Comparison of ENCODE assay signal across 8 cellular contexts in the genomic region with DNA sequence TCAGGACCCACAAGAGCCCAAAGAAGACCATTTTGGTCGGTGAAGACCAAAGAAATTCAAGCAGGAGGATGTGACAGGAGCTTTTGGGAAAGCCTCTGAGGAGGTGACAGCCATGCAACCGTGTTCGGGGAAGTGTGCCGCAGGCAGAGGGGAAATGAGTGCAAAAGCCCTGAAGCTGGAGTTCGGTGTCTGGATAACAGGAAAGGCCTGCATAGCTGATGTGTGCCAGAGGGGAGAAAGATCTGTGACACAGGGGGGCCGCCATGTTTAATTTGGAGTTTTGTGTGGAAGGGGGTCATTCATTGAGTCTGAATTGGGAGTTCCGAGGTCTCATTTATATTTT. TPM values are rescaled to one million over a fixed set of nuclear protein-coding genes. Genes with fewer than 3 reads are reported as not detected.
A peak's percentile ranks its signal among the peaks of the same experiment; 100 is the strongest.
DNase-seq lines count a peak whose midpoint lies in the region; ATAC-seq and TF ChIP-seq lines count a peak whose summit lies in the region.

No MANE protein-coding gene starts in this region.

- H3K9me3 Mint-ChIP-seq in CD4-positive, alpha-beta memory T cell: peaks cover 0 to 3% (median 0%) of the 10 kb centered on the region in 8 donors
- no peaks in the 10 kb centered on the region for H3K9me3 Mint-ChIP-seq in activated naive CD8-positive, alpha-beta T cell treated with anti-CD3 and anti-CD28 coated beads, Interleukin-2, amount 50 U/mL, for 24 hours

- peak in 1 of 5 donors; percentile 50 for DNase-seq in CD4-positive, alpha-beta memory T cell
- DNase-seq in HT-29 (ENCODE audit: low spot score) (peak; percentile 32), smooth muscle cell (lab: John Stamatoyannopoulos, UW; ENCODE audit: unreplicated experiment) (no peak), cerebellum (ENCODE audit: low spot score) (no peak), occipital lobe (lab: John Stamatoyannopoulos, UW) (no peak)
- DNase-seq in activated naive CD8-positive, alpha-beta T cell treated with anti-CD3 and anti-CD28 coated beads, Interleukin-2, amount 50 U/mL, for 24 hours: peak; percentile 33

- CTCF ChIA-PET in CD4-positive, alpha-beta memory T cell (lab: Charles Lee; ENCODE audit: partially characterized antibody): interaction anchor here (0.8 to 3.4 kb wide), 19 partner anchors 11 to 390 kb away, joined by 3 to 27 read pairs (median 4); a partner anchor contains a TSS

- H3K36me3 ChIP-seq in CD4-positive, alpha-beta memory T cell (ENCODE audit: insufficient read depth, low read length): no peaks in the 10 kb centered on the region
- no peaks in the 10 kb centered on the region for H3K36me3 ChIP-seq in iPS-15b (ENCODE audit: control insufficient read depth, insufficient read depth, low read length)
- no peaks in the 10 kb centered on the region for H3K36me3 ChIP-seq in smooth muscle cell (ENCODE audit: low read depth)

- no peak for TF ChIP-seq CTCF in smooth muscle cell (IDR thresholded peaks at IDR 0.05; ENCODE audit: borderline replicate concordance, insufficient read depth, poor library complexity, severe bottlenecking)

- peaks cover 61% of the 10 kb centered on the region for H3K4me1 ChIP-seq in CD4-positive, alpha-beta memory T cell (ENCODE audit: insufficient read depth, low read length)
- H3K4me1 ChIP-seq in iPS-15b (ENCODE audit: control insufficient read depth, insufficient read depth, low read length) (peaks cover 5% of the 10 kb centered on the region), smooth muscle cell (ENCODE audit: low read depth) (peaks cover 11% of the 10 kb centered on the region)

- H3K27me3 Mint-ChIP-seq in CD4-positive, alpha-beta memory T cell: no peaks in the 10 kb centered on the region
- no peaks in the 10 kb centered on the region for H3K27me3 Mint-ChIP-seq in activated naive CD8-positive, alpha-beta T cell treated with anti-CD3 and anti-CD28 coated beads, Interleukin-2, amount 50 U/mL, for 24 hours

- H3K4me3 ChIP-seq in CD4-positive, alpha-beta memory T cell (ENCODE audit: low read length in 2 of 2): peak overlapping the region; percentile 62 to 91
- H3K4me3 ChIP-seq in iPS-15b (ENCODE audit: low read depth, low read length) (peak overlapping the region; percentile 97), smooth muscle cell (peak overlapping the region; percentile 73)

- H3K9me3 ChIP-seq in CD4-positive, alpha-beta memory T cell (ENCODE audit: control insufficient read depth in 1 of 2, low read length in 2 of 2): no peaks in the 10 kb centered on the region
- no peaks in the 10 kb centered on the region for H3K9me3 ChIP-seq in iPS-15b (ENCODE audit: control insufficient read depth, insufficient read depth, low read length)
- H3K9me3 ChIP-seq in smooth muscle cell (replicated peaks; ENCODE audit: low read depth): no peaks in the 10 kb centered on the region

- H3K4me2 ChIP-seq in smooth muscle cell: peak overlapping the region; percentile 87

- peak overlapping the region; percentile 84 to 98 (median 95) for H3K4me3 Mint-ChIP-seq in CD4-positive, alpha-beta memory T cell
- H3K4me3 Mint-ChIP-seq in activated naive CD8-positive, alpha-beta T cell treated with anti-CD3 and anti-CD28 coated beads, Interleukin-2, amount 50 U/mL, for 24 hours: peak overlapping the region; percentile 96

- H3K27ac ChIP-seq in CD4-positive, alpha-beta memory T cell (ENCODE audit: low read depth, low read length): peak overlapping the region; percentile 99
- peak overlapping the region; percentile 95 for H3K27ac ChIP-seq in smooth muscle cell (ENCODE audit: low read depth)

- peaks cover 13% of the 10 kb centered on the region for H3F3A ChIP-seq in smooth muscle cell (ENCODE audit: low read depth)

- peak overlapping the region; percentile 97 to 99 (median 99) for H3K27ac Mint-ChIP-seq in CD4-positive, alpha-beta memory T cell
- peak overlapping the region; percentile 96 for H3K27ac Mint-ChIP-seq in activated naive CD8-positive, alpha-beta T cell treated with anti-CD3 and anti-CD28 coated beads, Interleukin-2, amount 50 U/mL, for 24 hours

- intact Hi-C loops in CD4-positive, alpha-beta memory T cell (cut with micrococcal nuclease): loop anchor here (1.0 to 5.0 kb wide), 7 partner anchors 15 to 856 kb away; a partner anchor contains a TSS

- H3K9ac ChIP-seq in iPS-15b (ENCODE audit: low read depth, low read length): peak overlapping the region; percentile 97
- H3K9ac ChIP-seq in smooth muscle cell (ENCODE audit: low read depth): peak overlapping the region; percentile 84

- H3K36me3 Mint-ChIP-seq in CD4-positive, alpha-beta memory T cell: peaks cover 0 to 30% of the 10 kb centered on the region in 2 donors
- H3K36me3 Mint-ChIP-seq in activated naive CD8-positive, alpha-beta T cell treated with anti-CD3 and anti-CD28 coated beads, Interleukin-2, amount 50 U/mL, for 24 hours (ENCODE audit: low read depth): peaks cover 18% of the 10 kb centered on the region

- POLR2A ChIA-PET in CD4-positive, alpha-beta memory T cell (lab: Charles Lee; ENCODE audit: partially characterized antibody): interaction anchor here (0.8 to 7.7 kb wide), 17 partner anchors 9 to 853 kb away, joined by 3 to 155 read pairs (median 4); a partner anchor contains a TSS

- WGBS in smooth muscle cell (ENCODE audit: low lambda C conversion rate): 13% methylated on average over 7 of the region's 7 CpGs

- H3K4me1 Mint-ChIP-seq in CD4-positive, alpha-beta memory T cell: peaks cover 41 to 79% (median 61%) of the 10 kb centered on the region in 4 donors
- peaks cover 62% of the 10 kb centered on the region for H3K4me1 Mint-ChIP-seq in activated naive CD8-positive, alpha-beta T cell treated with anti-CD3 and anti-CD28 coated beads, Interleukin-2, amount 50 U/mL, for 24 hours

- ATAC-seq in activated naive CD8-positive, alpha-beta T cell treated with anti-CD3 and anti-CD28 coated beads, Interleukin-2, amount 50 U/mL, for 24 hours: no peak
- no peak for ATAC-seq in HG03025 (IDR thresholded peaks at IDR 0.05; ENCODE audit: low FRiP score, unreplicated experiment)

- no peaks in the 10 kb centered on the region for H3K27me3 ChIP-seq in CD4-positive, alpha-beta memory T cell (ENCODE audit: insufficient read depth, low read length)
- H3K27me3 ChIP-seq in iPS-15b (ENCODE audit: control insufficient read depth, insufficient read depth, low read length) (no peaks in the 10 kb centered on the region), smooth muscle cell (ENCODE audit: low read depth) (no peaks in the 10 kb centered on the region)

- H4K20me1 ChIP-seq in smooth muscle cell (ENCODE audit: low read depth): peaks cover 35% of the 10 kb centered on the region

- H2AFZ ChIP-seq in smooth muscle cell (ENCODE audit: low read depth): peak overlapping the region; percentile 56

- peaks cover 63% of the 10 kb centered on the region for H3K79me2 ChIP-seq in smooth muscle cell (ENCODE audit: low read depth)

RNA-seq across cellular contexts. Expression of a gene that starts 0.9 kb away (rescaled TPM):
- 10 to 100 TPM; 85.0 to 92.1 TPM for total RNA-seq in CD4-positive, alpha-beta memory T cell
- 10 to 100 TPM; 39.9 to 47.6 TPM for polyA plus RNA-seq in CD4-positive, alpha-beta memory T cell
- 11.4 and 14.2 TPM in 2 replicates for total RNA-seq in HT-29 (2014; rRNA removed; shearing (Covaris generic))
- total RNA-seq in smooth muscle cell (38.6 and 43.4 TPM in 2 replicates), cerebellum (75.3 TPM), occipital lobe (36.0 TPM)
- 31.3 and 37.3 TPM in 2 replicates for polyA plus RNA-seq in smooth muscle cell

RNA-seq across cellular contexts. Expression of a gene that starts 53.4 kb away (rescaled TPM):
- total RNA-seq in CD4-positive, alpha-beta memory T cell: 100 to 1,000 TPM; 180 to 206 TPM
- polyA plus RNA-seq in CD4-positive, alpha-beta memory T cell: 100 to 1,000 TPM; 124 to 325 TPM
- total RNA-seq in HT-29 (2014; rRNA removed; shearing (Covaris generic)): 44.6 and 47.1 TPM in 2 replicates
- total RNA-seq in smooth muscle cell (157 and 165 TPM in 2 replicates), cerebellum (55.4 TPM), occipital lobe (100 TPM)
- 104 and 138 TPM in 2 replicates for polyA plus RNA-seq in smooth muscle cell

RNA-seq across cellular contexts. Expression of a gene that starts 55.3 kb away (rescaled TPM):
- 10 to 100 TPM; 51.7 to 59.8 TPM for total RNA-seq in CD4-positive, alpha-beta memory T cell
- polyA plus RNA-seq in CD4-positive, alpha-beta memory T cell: 10 to 100 TPM; 54.7 to 62.6 TPM
- 43.2 and 49.3 TPM in 2 replicates for total RNA-seq in HT-29 (2014; rRNA removed; shearing (Covaris generic))
- 30.8 and 31.1 TPM in 2 replicates for total RNA-seq in smooth muscle cell
- 27.3 and 27.9 TPM in 2 replicates for polyA plus RNA-seq in smooth muscle cell
- total RNA-seq in cerebellum: 22.2 TPM
- total RNA-seq in occipital lobe: 12.3 TPM

Comparison
In these comparisons a context has a peak if more than half of its experiments do, and no peak if none do; other contexts are left out.
1. DNase-seq: peak in HT-29 (single experiment) and activated naive CD8-positive, alpha-beta T cell treated with anti-CD3 and anti-CD28 coated beads, Interleukin-2, amount 50 U/mL, for 24 hours (single experiment); none in smooth muscle cell (single experiment), cerebellum (single experiment) and occipital lobe (single experiment).
2. Peak in every context shown above with its lines, with median percentiles within 50 percentile points of each other: H3K4me3 ChIP-seq.